Comparison of ENCODE assay signal across 8 cellular contexts in genomic region chr7:3955751-3956696, GRCh38.
A peak's percentile ranks its signal among the peaks of the same experiment; 100 is the strongest.
DNase-seq lines count a peak whose midpoint lies in the region; ATAC-seq and TF ChIP-seq lines count a peak whose summit lies in the region.

No MANE protein-coding gene starts in this region.

- DNase-seq in SJCRH30: peak; percentile 54 to 74
- DNase-seq in non-pigmented ciliary epithelial cell (ENCODE audit: low read depth): peak; percentile 22
- no peak for DNase-seq in Right ventricle myocardium inferior (ENCODE audit: missing footprints)
- no peak for DNase-seq in NOMO-1 treated with dmso at 0.1 percent for 144 hours (lab: John Stamatoyannopoulos, UW; ENCODE audit: unreplicated experiment)
- no peak for DNase-seq in globus pallidus (ENCODE audit: low spot score)
- no peak for DNase-seq in gastrocnemius medialis

- no peaks in the 10 kb centered on the region for H3K9me3 ChIP-seq in SJCRH30 (replicated peaks)
- H3K9me3 ChIP-seq in gastrocnemius medialis: no peaks in the 10 kb centered on the region

- H3K27ac ChIP-seq in SJCRH30 (peak overlapping the region; percentile 64), gastrocnemius medialis (no peak overlapping the region)

- H3K27me3 ChIP-seq in SJCRH30 (no peaks in the 10 kb centered on the region), gastrocnemius medialis (no peaks in the 10 kb centered on the region)

- intact Hi-C loops in Right ventricle myocardium inferior (cut with DNase I): no loop called here
- intact Hi-C loops in gastrocnemius medialis (cut with DNase I; ENCODE audit: low total_unique reads): no loop called here

- in situ Hi-C loops in gastrocnemius medialis (cut with MboI; ENCODE audit: low sequenced_read_pairs in 4 of 4): no loop called here

- no peak for TF ChIP-seq CTCF in gastrocnemius medialis (IDR thresholded peaks at IDR 0.05 in 4 of 5, conservative IDR thresholded peaks at IDR 0.05 in 1 of 5)

- TF ChIP-seq POLR2A in gastrocnemius medialis (IDR thresholded peaks at IDR 0.05): no peak

- no peak overlapping the region for H3K4me3 ChIP-seq in SJCRH30
- H3K4me3 ChIP-seq in gastrocnemius medialis: no peak overlapping the region

- H3K4me1 ChIP-seq in SJCRH30 (peaks cover 24% of the 10 kb centered on the region), gastrocnemius medialis (no peaks in the 10 kb centered on the region)

- peak; percentile 65 for ATAC-seq in GM19372 (IDR thresholded peaks at IDR 0.05; ENCODE audit: low read depth, unreplicated experiment)
- peak; percentile 80 for ATAC-seq in HG03060 (IDR thresholded peaks at IDR 0.05; ENCODE audit: low read depth, unreplicated experiment)
- no peak for ATAC-seq in Right ventricle myocardium inferior
- ATAC-seq in gastrocnemius medialis: no peak

- H3K36me3 ChIP-seq in SJCRH30 (no peaks in the 10 kb centered on the region), gastrocnemius medialis (no peaks in the 10 kb centered on the region)

Comparison
In these comparisons a context has a peak if more than half of its experiments do, and no peak if none do; other contexts are left out.
1. ATAC-seq: peak in GM19372 (single experiment) and HG03060 (single experiment); none in Right ventricle myocardium inferior (single experiment) and gastrocnemius medialis (0 of 2).
2. DNase-seq: peak in SJCRH30 (2 of 2) and non-pigmented ciliary epithelial cell (single experiment); none in Right ventricle myocardium inferior (single experiment), NOMO-1 treated with dmso at 0.1 percent for 144 hours (single experiment), globus pallidus (single experiment) and gastrocnemius medialis (0 of 2).